In the genomic region with DNA sequence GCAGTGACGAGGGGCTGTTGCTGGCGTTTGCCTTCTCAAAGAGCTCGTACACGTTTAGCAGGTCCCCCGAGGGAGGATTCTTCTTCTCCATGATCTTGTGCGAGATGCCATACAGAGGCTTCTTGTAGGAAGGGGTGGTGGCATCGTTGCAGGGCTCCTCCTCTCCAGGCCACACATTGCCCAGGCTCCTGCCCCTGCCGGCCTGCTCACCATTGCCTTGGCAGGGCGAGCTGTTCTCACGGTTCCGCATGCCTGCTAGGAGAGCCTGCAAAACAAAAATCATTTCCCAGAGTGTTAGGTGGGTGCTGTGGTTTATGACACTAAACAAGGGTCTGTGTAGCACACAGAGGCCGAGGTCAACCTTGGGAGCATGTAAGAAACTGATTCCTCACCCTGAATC, we compare ENCODE assay signal across 24 cellular contexts.
"Had no signal": no experiment of that assay in that cellular context is flagged by ENCODE, and none has a peak within 500 bp of the region (broad histone marks: within the 10 kb centered on the region; RNA-seq: fewer than 3 reads in every experiment).

No MANE protein-coding gene starts in this region.

- H3K4me1 ChIP-seq: esophagus squamous epithelium, heart right ventricle, left lung had no signal

- H3K4me3 ChIP-seq: coronary artery, dorsolateral prefrontal cortex, esophagus squamous epithelium, gastrocnemius medialis, heart right ventricle, left lung, lung had no signal

- H3K27ac ChIP-seq: coronary artery, dorsolateral prefrontal cortex, epithelial cell of prostate, esophagus squamous epithelium, gastrocnemius medialis, heart right ventricle, left lung had no signal

- DNase-seq: dermis blood vessel endothelial cell; dorsolateral prefrontal cortex; effector CD4-positive, alpha-beta T cell; effector memory CD4-positive, alpha-beta T cell; erythroblast; esophagus squamous epithelium; foreskin fibroblast; foreskin melanocyte; gastrocnemius medialis; glutamatergic neuron; head of caudate nucleus; heart right ventricle; hippocampal formation; left cardiac atrium; left lung; left ventricle myocardium superior; mammary epithelial cell; mesendoderm; midbrain had no signal

- ATAC-seq: esophagus mucosa, gastrocnemius medialis, heart right ventricle, left cardiac atrium, left lung, left ventricle myocardium superior had no signal

- H3K4me3 Mint-ChIP-seq: memory B cell had no signal

- H3K27me3 Mint-ChIP-seq: memory B cell had no signal

- H3K27me3 ChIP-seq: dorsolateral prefrontal cortex, esophagus squamous epithelium, gastrocnemius medialis, heart right ventricle, left lung had no signal

- H3K9me3 ChIP-seq: esophagus squamous epithelium, gastrocnemius medialis, heart right ventricle, left lung had no signal

- H3K27ac Mint-ChIP-seq: memory B cell had no signal

- H3K9me3 Mint-ChIP-seq: memory B cell had no signal

- H3K4me1 Mint-ChIP-seq: memory B cell had no signal
